Comparison of ENCODE assay signal across 27 cellular contexts in the genomic region with DNA sequence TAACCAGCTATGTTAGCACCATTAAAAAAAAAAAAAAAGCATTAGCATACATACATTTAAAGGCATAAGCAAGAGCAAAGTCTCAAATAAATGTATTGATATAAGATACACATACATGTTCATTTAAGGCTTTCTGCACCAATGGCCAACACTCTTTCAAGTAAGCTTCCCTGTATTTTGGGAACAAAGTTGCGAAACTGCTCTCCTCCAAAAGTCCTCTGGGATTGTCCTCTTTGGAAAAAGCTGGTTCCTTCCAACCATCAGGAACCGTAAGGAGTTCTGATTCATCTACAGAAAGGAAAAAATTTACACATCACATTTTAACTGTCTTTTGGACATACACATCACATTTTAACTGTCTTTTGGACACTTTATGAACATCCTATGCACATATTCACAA. TPM values are rescaled to one million over a fixed set of nuclear protein-coding genes. Genes with fewer than 3 reads are reported as not detected.
DNase-seq lines count a peak whose midpoint lies in the region; ATAC-seq and TF ChIP-seq lines count a peak whose summit lies in the region.
"Had no signal": no experiment of that assay in that cellular context is flagged by ENCODE, and none has a peak within 500 bp of the region (broad histone marks: within the 10 kb centered on the region; RNA-seq: fewer than 3 reads in every experiment).

No MANE protein-coding gene starts in this region.

- TF ChIP-seq RAD21 in IMR-90 (IDR thresholded peaks at IDR 0.05; ENCODE audit: low read length): no peak

- H3K27me3 Mint-ChIP-seq in activated T-cell treated with anti-CD3 and anti-CD28 coated beads, Interleukin-2, amount 50 U/mL, for 24 hours: no peaks in the 10 kb centered on the region

- H3K4me3 Mint-ChIP-seq in activated T-cell treated with anti-CD3 and anti-CD28 coated beads, Interleukin-2, amount 50 U/mL, for 24 hours: no peak overlapping the region
- H3K4me3 Mint-ChIP-seq: immature natural killer cell; T-helper 1 cell treated with Interleukin-12 subunit alpha and Interleukin-12 subunit beta and Interleukin-4 antibody, amounts not matched to agents 30 μg/mL and 1 μg/mL, for 36 hours had no signal

- no peak overlapping the region for H2BK5ac ChIP-seq in IMR-90 (ENCODE audit: low read depth, low read length, poor library complexity, severe bottlenecking)

- H3K27me3 ChIP-seq in IMR-90 (ENCODE audit: control insufficient read depth, insufficient read depth, low read length) (no peaks in the 10 kb centered on the region), adipocyte (replicated peaks; ENCODE audit: control insufficient read depth, insufficient read depth, low read length) (no peaks in the 10 kb centered on the region), smooth muscle cell (ENCODE audit: low read depth) (no peaks in the 10 kb centered on the region), H7 (ENCODE audit: control insufficient read depth, insufficient read depth, low read length) (no peaks in the 10 kb centered on the region)
- H3K27me3 ChIP-seq: BLaER1, brain microvascular endothelial cell, hepatocyte, MG63 had no signal

- H2BK120ac ChIP-seq in IMR-90 (ENCODE audit: low read depth, low read length): no peak overlapping the region

- H2BK15ac ChIP-seq in IMR-90 (ENCODE audit: low read depth, low read length): no peak overlapping the region

- no peak for ATAC-seq in IMR-90 (ENCODE audit: low read depth)
- ATAC-seq in HG02840 (IDR thresholded peaks at IDR 0.05; ENCODE audit: low FRiP score, unreplicated experiment): no peak

- no peak overlapping the region for H3K14ac ChIP-seq in IMR-90 (replicated peaks; ENCODE audit: low read depth, low read length)

- no peak overlapping the region for H3K56ac ChIP-seq in IMR-90 (ENCODE audit: extremely low read depth, insufficient read depth, low read length)

- intact Hi-C loops in IMR-90 (cut with micrococcal nuclease): no loop called here

- no peak for TF ChIP-seq CTCF in IMR-90 (conservative IDR thresholded peaks at IDR 0.05; ENCODE audit: low read depth, low read length)
- no peak for TF ChIP-seq CTCF in smooth muscle cell (IDR thresholded peaks at IDR 0.05; ENCODE audit: borderline replicate concordance, insufficient read depth, poor library complexity, severe bottlenecking)

- H4K20me1 ChIP-seq in IMR-90 (ENCODE audit: insufficient read depth, low read length) (no peaks in the 10 kb centered on the region), smooth muscle cell (ENCODE audit: low read depth) (no peaks in the 10 kb centered on the region)

- CTCF ChIA-PET in IMR-90 (lab: Yijun Ruan, JAX): interaction anchor here (1.0 kb wide), 1 partner anchor 155 kb away, joined by 4 read pairs; no protein-coding TSS in a partner anchor

- H3K4me2 ChIP-seq in IMR-90 (ENCODE audit: low read depth, low read length) (no peak overlapping the region), smooth muscle cell (no peak overlapping the region)
- H3K4me2 ChIP-seq: BLaER1, hepatocyte had no signal

- no peak overlapping the region for H4K91ac ChIP-seq in IMR-90 (ENCODE audit: insufficient read depth, low read depth, low read length)

- no peaks in the 10 kb centered on the region for H3F3A ChIP-seq in smooth muscle cell (ENCODE audit: low read depth)

- H3K79me2 ChIP-seq in smooth muscle cell (ENCODE audit: low read depth): peaks cover 52% of the 10 kb centered on the region

- H2AFZ ChIP-seq in IMR-90 (replicated peaks; ENCODE audit: low read length, poor library complexity) (no peak overlapping the region), smooth muscle cell (ENCODE audit: low read depth) (no peak overlapping the region)
- H2AFZ ChIP-seq: hepatocyte had no signal

- H3K79me1 ChIP-seq in IMR-90 (ENCODE audit: low read depth in 1 of 2, low read length in 2 of 2): peaks cover 2 to 20% of the 10 kb centered on the region in 2 experiments; a peak in 3 of 4 replicates

- no peak overlapping the region for H2AK9ac ChIP-seq in IMR-90 (replicated peaks; ENCODE audit: low read depth, low read length, poor library complexity)

- H2BK20ac ChIP-seq in IMR-90 (ENCODE audit: low read depth, low read length): no peak overlapping the region

- no peak overlapping the region for H2AK5ac ChIP-seq in IMR-90 (ENCODE audit: low read depth, low read length)

- WGBS in IMR-90 (ENCODE audit: extremely low coverage in 2 of 2, insufficient read length in 1 of 2), 2 experiments: 50% methylated on average over 1 of the region's 2 CpGs; no CpG with 5 or more reads in 1 of the 2 experiments
- 91% methylated on average over 2 of the region's 2 CpGs for WGBS in smooth muscle cell (ENCODE audit: low lambda C conversion rate)

- H3K4me1 Mint-ChIP-seq in activated T-cell treated with anti-CD3 and anti-CD28 coated beads, Interleukin-2, amount 50 U/mL, for 24 hours (ENCODE audit: low read depth): peaks cover 44% of the 10 kb centered on the region

- H3K9me3 ChIP-seq in IMR-90 (ENCODE audit: control insufficient read depth, insufficient read depth, low read length) (no peaks in the 10 kb centered on the region), adipocyte (ENCODE audit: control insufficient read depth, low read length) (no peaks in the 10 kb centered on the region), smooth muscle cell (replicated peaks; ENCODE audit: low read depth) (no peaks in the 10 kb centered on the region)
- H3K9me3 ChIP-seq: BLaER1 had no signal

- no peak overlapping the region for H4K5ac ChIP-seq in IMR-90 (ENCODE audit: low read depth, low read length)

- no peak overlapping the region for H3K4me3 ChIP-seq in IMR-90 (ENCODE audit: insufficient read depth, low read depth, low read length)
- peak overlapping the region; percentile 25 for H3K4me3 ChIP-seq in adipocyte (ENCODE audit: low read length)
- no peak overlapping the region for H3K4me3 ChIP-seq in smooth muscle cell
- no peak overlapping the region for H3K4me3 ChIP-seq in H7 (ENCODE audit: insufficient read depth, low read depth, low read length)
- H3K4me3 ChIP-seq: BLaER1, hepatocyte, MG63 had no signal

- no TSS peak for BruUV-seq in IMR-90 (replicated peaks; lab: Mats Ljungman, UMichigan)

- peaks cover 1% of the 10 kb centered on the region; the same call in 1 of the 2 replicates for H3K4me1 ChIP-seq in IMR-90 (ENCODE audit: control insufficient read depth, insufficient read depth, low read length)
- peaks cover 40% of the 10 kb centered on the region for H3K4me1 ChIP-seq in adipocyte (ENCODE audit: control insufficient read depth, insufficient read depth, low read length)
- H3K4me1 ChIP-seq in smooth muscle cell (ENCODE audit: low read depth): peaks cover 10% of the 10 kb centered on the region

- H3K27ac Mint-ChIP-seq in activated T-cell treated with anti-CD3 and anti-CD28 coated beads, Interleukin-2, amount 50 U/mL, for 24 hours: peak overlapping the region; percentile 50
- H3K27ac Mint-ChIP-seq: T-helper 1 cell treated with Interleukin-12 subunit alpha and Interleukin-12 subunit beta and Interleukin-4 antibody, amounts not matched to agents 30 μg/mL and 1 μg/mL, for 36 hours had no signal

- no peak overlapping the region for H4K8ac ChIP-seq in IMR-90 (ENCODE audit: low read depth in 2 of 2, low read length in 2 of 2)

- H3K9ac ChIP-seq in IMR-90 (ENCODE audit: low read depth, low read length) (no peak overlapping the region), adipocyte (ENCODE audit: low read length) (no peak overlapping the region), smooth muscle cell (ENCODE audit: low read depth) (no peak overlapping the region)
- H3K9ac ChIP-seq: BLaER1 had no signal

- POLR2A ChIA-PET in IMR-90 (lab: Charles Lee; ENCODE audit: unreplicated experiment): interaction anchor here (0.6 to 0.7 kb wide), 3 partner anchors 291 to 1397 kb away, joined by 3 to 14 read pairs (median 7); no protein-coding TSS in a partner anchor

- H3K27ac ChIP-seq in IMR-90 (ENCODE audit: insufficient read depth, low read length): no peak overlapping the region
- peak overlapping the region; percentile 74 for H3K27ac ChIP-seq in smooth muscle cell (ENCODE audit: low read depth)
- H3K27ac ChIP-seq: BLaER1, brain microvascular endothelial cell, epithelial cell of prostate, hepatocyte had no signal

- dilution Hi-C loops in IMR-90 (cut with HindIII; ENCODE audit: low sequenced_read_pairs, unreplicated experiment): no loop called here

- no peaks in the 10 kb centered on the region for H3K9me1 ChIP-seq in IMR-90 (ENCODE audit: insufficient read depth, low read length)

- in situ Hi-C loops in IMR-90 (cut with MboI; ENCODE audit: low sequenced_read_pairs): loop anchor here (10.0 kb wide), 1 partner anchor 813 kb away; no protein-coding TSS in a partner anchor

- no peak overlapping the region for H3K4ac ChIP-seq in IMR-90 (ENCODE audit: low read depth, low read length)

- peaks cover 67% of the 10 kb centered on the region for H3K36me3 Mint-ChIP-seq in activated T-cell treated with anti-CD3 and anti-CD28 coated beads, Interleukin-2, amount 50 U/mL, for 24 hours (ENCODE audit: low read depth)

- H3K18ac ChIP-seq in IMR-90 (ENCODE audit: low read depth, low read length): no peak overlapping the region

- H3K36me3 ChIP-seq in IMR-90 (ENCODE audit: control insufficient read depth, insufficient read depth, low read length) (peaks cover 13% of the 10 kb centered on the region), adipocyte (ENCODE audit: control insufficient read depth, insufficient read depth, low read length, severe bottlenecking) (peaks cover 33% of the 10 kb centered on the region), smooth muscle cell (ENCODE audit: low read depth) (peaks cover 8% of the 10 kb centered on the region), H7 (replicated peaks; ENCODE audit: control insufficient read depth, insufficient read depth, low read length) (peaks cover 7% of the 10 kb centered on the region)

- H3K9me3 Mint-ChIP-seq in activated T-cell treated with anti-CD3 and anti-CD28 coated beads, Interleukin-2, amount 50 U/mL, for 24 hours: peaks cover 3% of the 10 kb centered on the region
- H3K9me3 Mint-ChIP-seq: immature natural killer cell had no signal

- TF ChIP-seq POLR2A in IMR-90 (IDR thresholded peaks at IDR 0.05; ENCODE audit: low read depth, low read length): no peak

- DNase-seq in activated T-cell treated with anti-CD3 and anti-CD28 coated beads, Interleukin-2, amount 50 U/mL, for 24 hours: no peak
- no peak for DNase-seq in activated T-cell treated with anti-CD3 and anti-CD28 coated beads, Interleukin-2, amount 50 U/mL, for 48 hours
- DNase-seq in IMR-90 (no peak), adipocyte (ENCODE audit: low read depth) (no peak), smooth muscle cell (lab: John Stamatoyannopoulos, UW; ENCODE audit: unreplicated experiment) (no peak), H7 (no peak), NCI-H510A treated with DMSO at 0.1 percent for 48 hours (lab: John Stamatoyannopoulos, UW) (no peak)
- DNase-seq: ACHN; activated CD4-positive, alpha-beta T cell treated with anti-CD3 and anti-CD28 coated beads for 1 hour; activated effector memory CD4-positive, alpha-beta T cell treated with Interleukin-2 at 50 U/mL for 16 hours; brain microvascular endothelial cell; Calu3; effector CD4-positive, alpha-beta T cell; HCEC 1CT; immature natural killer cell; MG63; NCI-H1417 treated with DMSO at 0.1 percent for 48 hours; NCI-H2107; NCI-H510A; nucleus accumbens; small intestine; stimulated activated CD4-positive, alpha-beta T cell treated with anti-CD3 and anti-CD28 coated beads, Interleukin-2, amount 100 ng/mL, for 24 hours had no signal

- H3K23ac ChIP-seq in IMR-90 (ENCODE audit: low read depth, low read length): no peak overlapping the region

RNA-seq across cellular contexts. Expression of gene KRR1, which starts 3.2 kb away (rescaled TPM):
- total RNA-seq in IMR-90 (2012; rRNA removed): 31.4 and 40.0 TPM in 2 replicates
- 16.1 and 18.3 TPM in 2 replicates for polyA plus RNA-seq in IMR-90 (2012; rRNA removed)
- polyA plus RNA-seq in IMR-90 (2012; cell fraction: cytosol; rRNA removed): 0.74 and 1.2 TPM in 2 replicates
- 0.94 and 13.1 TPM in 2 replicates for polyA plus RNA-seq in IMR-90 (2012; cell fraction: nucleus; rRNA removed; ENCODE audit: low replicate concordance)
- 44.1 and 48.9 TPM in 2 replicates for total RNA-seq in smooth muscle cell
- 26.2 and 45.0 TPM in 2 replicates for polyA plus RNA-seq in smooth muscle cell
- total RNA-seq in H7 (2014; rRNA removed; shearing (Covaris generic)): 25.6 and 35.0 TPM in 2 replicates

RNA-seq across cellular contexts. Expression of gene GLIPR1, which starts 27.6 kb away (rescaled TPM):
- 244 and 327 TPM in 2 replicates for total RNA-seq in IMR-90 (2012; rRNA removed)
- 268 and 322 TPM in 2 replicates for polyA plus RNA-seq in IMR-90 (2012; rRNA removed)
- 108 and 182 TPM in 2 replicates for polyA plus RNA-seq in IMR-90 (2012; cell fraction: cytosol; rRNA removed)
- 55.5 and 273 TPM in 2 replicates for polyA plus RNA-seq in IMR-90 (2012; cell fraction: nucleus; rRNA removed; ENCODE audit: low replicate concordance)
- total RNA-seq in smooth muscle cell: 199 and 231 TPM in 2 replicates
- 158 and 200 TPM in 2 replicates for polyA plus RNA-seq in smooth muscle cell
- total RNA-seq in H7 (2014; rRNA removed; shearing (Covaris generic)): 0.21 and 0.52 TPM in 2 replicates

Comparison
In these comparisons a context has a peak if more than half of its experiments do, and no peak if none do; other contexts are left out.
1. RNA of gene GLIPR1, which starts 27.6 kb away (total RNA-seq): 244 to 327 TPM in IMR-90 and 199 to 231 TPM in smooth muscle cell; 0.21 to 0.52 TPM in H7; every median in the first group is over 100 times any median in the second.